ENCODE assay signal across 1 cellular context in the genomic region with DNA sequence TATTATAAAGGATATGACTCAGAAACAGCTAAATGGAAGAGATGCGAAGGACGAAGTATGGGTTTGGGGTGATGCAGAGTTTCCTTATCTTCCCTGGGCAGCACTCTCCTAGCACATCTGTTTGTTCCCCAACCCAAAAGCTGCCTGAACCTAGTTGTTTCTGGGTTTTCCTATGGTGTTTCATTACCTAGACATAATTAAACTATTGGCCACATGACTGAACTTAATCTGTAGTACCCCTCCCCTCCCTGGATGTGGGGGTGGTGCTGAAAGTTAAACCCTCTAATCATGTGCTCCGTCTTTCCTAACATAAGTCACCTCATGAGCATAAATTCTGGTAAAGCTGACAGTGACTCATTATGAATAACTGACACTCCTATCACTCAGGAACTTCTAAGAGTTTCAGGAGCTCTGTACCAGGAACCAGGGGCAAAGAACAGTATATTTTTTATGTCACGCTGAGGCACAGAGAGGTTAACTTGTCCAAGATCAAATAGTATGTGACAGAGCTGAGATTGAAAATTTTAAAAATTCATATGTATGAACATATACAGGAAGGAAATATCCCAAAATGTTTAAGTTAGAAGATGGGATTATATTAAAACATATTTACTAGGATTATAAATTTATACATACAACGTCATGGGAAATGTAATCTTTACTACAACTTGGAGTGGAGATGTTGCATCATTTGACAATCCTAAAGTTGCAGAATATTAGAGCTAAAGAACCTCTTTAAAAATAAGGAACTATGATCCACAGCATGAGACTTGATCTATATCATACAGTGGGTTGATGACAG.
TF ChIP-seq lines count a peak whose summit lies in the region.

No MANE protein-coding gene starts in this region.

TF ChIP-seq in GM23338, 12 proteins besides CTCF, POLR2A, EP300 and RAD21 (continued from another document):
- TF ChIP-seq ZNF462 (CRISPR knock-in tag; IDR thresholded peaks at IDR 0.05) (no peak), STAT1 (IDR thresholded peaks at IDR 0.05; ENCODE audit: unreplicated experiment) (no peak), CREB1 (CRISPR knock-in tag; IDR thresholded peaks at IDR 0.05; ENCODE audit: low read depth) (no peak), REST (IDR thresholded peaks at IDR 0.05; ENCODE audit: unreplicated experiment) (no peak), EZH2phosphoT487 (IDR thresholded peaks at IDR 0.05; ENCODE audit: unreplicated experiment) (no peak), ZNF114 (CRISPR knock-in tag; IDR thresholded peaks at IDR 0.05) (no peak), NANOG (IDR thresholded peaks at IDR 0.05; ENCODE audit: borderline replicate concordance) (no peak), POLR2AphosphoS5 (IDR thresholded peaks at IDR 0.05; ENCODE audit: low read depth) (no peak)
- TF ChIP-seq, protein P1, sequence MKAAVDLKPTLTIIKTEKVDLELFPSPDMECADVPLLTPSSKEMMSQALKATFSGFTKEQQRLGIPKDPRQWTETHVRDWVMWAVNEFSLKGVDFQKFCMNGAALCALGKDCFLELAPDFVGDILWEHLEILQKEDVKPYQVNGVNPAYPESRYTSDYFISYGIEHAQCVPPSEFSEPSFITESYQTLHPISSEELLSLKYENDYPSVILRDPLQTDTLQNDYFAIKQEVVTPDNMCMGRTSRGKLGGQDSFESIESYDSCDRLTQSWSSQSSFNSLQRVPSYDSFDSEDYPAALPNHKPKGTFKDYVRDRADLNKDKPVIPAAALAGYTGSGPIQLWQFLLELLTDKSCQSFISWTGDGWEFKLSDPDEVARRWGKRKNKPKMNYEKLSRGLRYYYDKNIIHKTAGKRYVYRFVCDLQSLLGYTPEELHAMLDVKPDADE (IDR thresholded peaks at IDR 0.05): no peak
